ENCODE assay signal across 17 cellular contexts in the genomic region with DNA sequence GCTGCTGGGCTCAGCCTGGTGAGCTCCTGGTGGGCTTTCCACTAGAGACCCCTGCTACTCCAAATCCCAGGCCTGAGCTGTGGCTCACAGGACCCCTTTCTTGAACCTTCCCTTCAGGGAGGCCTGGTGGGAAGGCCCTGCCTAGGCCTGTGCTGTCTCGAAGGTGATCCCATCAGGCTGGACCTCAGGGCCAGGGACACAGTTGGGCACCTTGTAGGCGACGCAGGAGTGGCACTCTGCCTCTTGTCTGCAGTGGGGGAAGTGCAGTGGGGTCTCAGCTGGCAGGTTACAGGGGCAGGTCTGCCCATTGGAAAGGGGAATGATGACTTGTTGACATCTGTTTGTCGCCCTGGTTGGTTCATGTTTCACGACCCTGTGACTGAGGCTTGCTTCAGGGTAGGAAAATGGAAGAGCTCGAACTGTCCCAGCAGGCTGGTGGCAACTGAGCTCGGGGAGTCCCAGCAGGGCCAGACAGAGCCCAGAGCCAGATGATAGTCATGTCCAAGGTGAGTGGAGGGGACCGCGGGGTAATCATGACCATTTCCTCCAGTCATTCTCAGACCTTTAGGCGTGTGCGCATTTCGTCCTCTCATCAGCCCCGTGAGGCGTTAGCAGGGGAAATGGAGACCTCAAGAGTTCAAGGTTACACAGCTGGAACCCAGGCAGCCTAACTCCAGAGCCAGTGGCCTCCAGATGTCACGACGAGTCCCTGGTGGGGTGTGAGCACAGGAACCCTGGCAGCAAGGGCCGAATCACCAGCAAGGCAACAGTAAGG. TPM values are rescaled to one million over a fixed set of nuclear protein-coding genes. Genes with fewer than 3 reads are reported as not detected.
DNase-seq lines count a peak whose midpoint lies in the region; ATAC-seq, FAIRE-seq and TF ChIP-seq lines count a peak whose summit lies in the region.
"Had no signal": no experiment of that assay in that cellular context is flagged by ENCODE, and none has a peak within 500 bp of the region (broad histone marks: within the 10 kb centered on the region; RNA-seq: fewer than 3 reads in every experiment).

No MANE protein-coding gene starts in this region.

- intact Hi-C loops in activated CD4-positive, alpha-beta T cell treated with anti-CD3 and anti-CD28 coated beads for 36 hours (cut with DNase I, micrococcal nuclease): no loop called here
- intact Hi-C loops in HepG2 (cut with micrococcal nuclease; ENCODE audit: unreplicated experiment): loop anchor here (2.0 kb wide), 2 partner anchors 79 to 93 kb away; no protein-coding TSS in a partner anchor

- peaks cover 32% of the 10 kb centered on the region for H3K36me3 Mint-ChIP-seq in activated CD4-positive, alpha-beta T cell treated with anti-CD3 and anti-CD28 coated beads for 36 hours (ENCODE audit: low read depth)
- peaks cover 4% of the 10 kb centered on the region for H3K36me3 Mint-ChIP-seq in progenitor cell of endocrine pancreas (ENCODE audit: insufficient read depth)

- TF ChIP-seq CTCF in HepG2 (CRISPR knock-in tag; IDR thresholded peaks at IDR 0.05) (no peak), progenitor cell of endocrine pancreas (IDR thresholded peaks at IDR 0.05; ENCODE audit: unreplicated experiment) (no peak), smooth muscle cell (IDR thresholded peaks at IDR 0.05; ENCODE audit: borderline replicate concordance, insufficient read depth, poor library complexity, severe bottlenecking) (no peak)

- H3K9ac ChIP-seq in HepG2 (ENCODE audit: insufficient read depth, low read depth, low read length) (peak overlapping the region; percentile 54), smooth muscle cell (ENCODE audit: low read depth) (no peak overlapping the region)

- peaks cover 6% of the 10 kb centered on the region for H3K9me3 Mint-ChIP-seq in activated CD4-positive, alpha-beta T cell treated with anti-CD3 and anti-CD28 coated beads for 36 hours (ENCODE audit: low read depth)
- H3K9me3 Mint-ChIP-seq in progenitor cell of endocrine pancreas (ENCODE audit: low read depth): no peaks in the 10 kb centered on the region

- H3K79me2 ChIP-seq in HepG2 (ENCODE audit: insufficient read depth, low read length) (peaks cover 98% of the 10 kb centered on the region), smooth muscle cell (ENCODE audit: low read depth) (peaks cover 95% of the 10 kb centered on the region)

- H3K9me3 ChIP-seq in KOPT-K1 (ENCODE audit: insufficient read depth, low read length, poor library complexity, severe bottlenecking): peaks cover 1% of the 10 kb centered on the region
- H3K9me3 ChIP-seq in HepG2 (ENCODE audit: low read length): no peaks in the 10 kb centered on the region
- H3K9me3 ChIP-seq in smooth muscle cell (replicated peaks; ENCODE audit: low read depth): no peaks in the 10 kb centered on the region

- no peak for DNase-seq in activated CD4-positive, alpha-beta T cell treated with anti-CD3 and anti-CD28 coated beads for 36 hours
- no peak for DNase-seq in activated CD4-positive, alpha-beta T cell treated with anti-CD3 and anti-CD28 coated beads for 1 hour
- DNase-seq in HepG2 (ENCODE audit: low spot score): no peak
- DNase-seq in progenitor cell of endocrine pancreas (ENCODE audit: low spot score, unreplicated experiment): no peak
- no peak for DNase-seq in smooth muscle cell (lab: John Stamatoyannopoulos, UW; ENCODE audit: unreplicated experiment)
- no peak for DNase-seq in NCI-H187 treated with DMSO at 0.1 percent for 48 hours (lab: John Stamatoyannopoulos, UW)
- DNase-seq: activated CD4-positive, alpha-beta memory T cell treated with anti-CD3 and anti-CD28 coated beads for 36 hours; dermis blood vessel endothelial cell; NCI-H187; NCI-H446; posterior cingulate gyrus; stimulated activated CD4-positive, alpha-beta T cell treated with anti-CD3 and anti-CD28 coated beads, Interleukin-4, amount 100 ng/mL, for 1 hour had no signal

- H3K4me1 ChIP-seq in HepG2 (ENCODE audit: insufficient read depth, low read length): peaks cover 100% of the 10 kb centered on the region
- peaks cover 16% of the 10 kb centered on the region for H3K4me1 ChIP-seq in smooth muscle cell (ENCODE audit: low read depth)

- H3K4me3 ChIP-seq in HepG2 (replicated peaks in 1 of 3; ENCODE audit: insufficient read depth in 1 of 3, low read depth in 2 of 3, low read length in 3 of 3) (peak overlapping the region in 1 of 3 experiments; percentile 42; a peak in 1 of 6 replicates), smooth muscle cell (no peak overlapping the region)

- TF ChIP-seq RAD21 in HepG2 (CRISPR knock-in tag; IDR thresholded peaks at IDR 0.05): no peak

- H3K27me3 ChIP-seq in HepG2 (ENCODE audit: control insufficient read depth in 1 of 2, insufficient read depth in 2 of 2, low read length in 2 of 2) (no peaks in the 10 kb centered on the region), smooth muscle cell (ENCODE audit: low read depth) (no peaks in the 10 kb centered on the region)

- TF ChIP-seq POLR2A in HepG2 (IDR thresholded peaks at IDR 0.05; ENCODE audit: insufficient read depth in 1 of 2, low read depth in 2 of 2, low read length in 2 of 2): no peak

- H4K20me1 ChIP-seq in HepG2 (ENCODE audit: insufficient read depth, low read length) (peaks cover 83% of the 10 kb centered on the region), smooth muscle cell (ENCODE audit: low read depth) (peaks cover 100% of the 10 kb centered on the region)

- H3K4me1 Mint-ChIP-seq in activated CD4-positive, alpha-beta T cell treated with anti-CD3 and anti-CD28 coated beads for 36 hours: peaks cover 51% of the 10 kb centered on the region
- peaks cover 26% of the 10 kb centered on the region for H3K4me1 Mint-ChIP-seq in progenitor cell of endocrine pancreas (ENCODE audit: low read depth)

- in situ Hi-C loops in HepG2 (cut with HindIII; ENCODE audit: extremely low pct_ligation_motif_present, low pct_unique_long_range_greater_than_20kb): no loop called here

- POLR2A ChIA-PET in activated CD4-positive, alpha-beta T cell treated with anti-CD3 and anti-CD28 coated beads for 36 hours (lab: Charles Lee): no interaction called here
- POLR2A ChIA-PET in HepG2 (lab: Yijun Ruan, JAX): interaction anchor here (1.0 to 3.5 kb wide), 12 partner anchors 9 to 113 kb away, joined by 3 to 61 read pairs (median 8); no protein-coding TSS in a partner anchor

- 83% methylated on average over 15 of the region's 17 CpGs for WGBS in HepG2 (ENCODE audit: low lambda C conversion rate)
- WGBS in smooth muscle cell (ENCODE audit: low lambda C conversion rate): 91% methylated on average over 17 of the region's 17 CpGs

- H3K27ac Mint-ChIP-seq in activated CD4-positive, alpha-beta T cell treated with anti-CD3 and anti-CD28 coated beads for 36 hours: peak overlapping the region; percentile 35
- H3K27ac Mint-ChIP-seq in progenitor cell of endocrine pancreas: peak overlapping the region; percentile 68
- H3K27ac Mint-ChIP-seq: activated CD4-positive, alpha-beta memory T cell treated with anti-CD3 and anti-CD28 coated beads for 36 hours; activated T-helper 1 cell treated with anti-CD3 and anti-CD28 coated beads, Interleukin-12 subunit alpha, Interleukin-12 subunit beta, Interleukin-2, Interleukin-4 antibody, amounts not matched to agents 30 ng/mL and 10 ng/mL and 1 ng/mL, durations not matched to agents 14 hours and 24 hours and 36 hours had no signal

- no peak for ATAC-seq in activated CD4-positive, alpha-beta T cell treated with anti-CD3 and anti-CD28 coated beads for 36 hours
- ATAC-seq in HepG2 (no peak), HG02678 (IDR thresholded peaks at IDR 0.05; ENCODE audit: unreplicated experiment) (no peak)

- peak overlapping the region; percentile 18 for H3K27ac ChIP-seq in KOPT-K1 (ENCODE audit: low read depth, low read length, poor library complexity, severe bottlenecking)
- H3K27ac ChIP-seq in HepG2 (ENCODE audit: extremely low read length, insufficient read depth, low read length): peak overlapping the region; percentile 70
- no peak overlapping the region for H3K27ac ChIP-seq in smooth muscle cell (ENCODE audit: low read depth)
- H3K27ac ChIP-seq: 22Rv1 had no signal

- H3F3A ChIP-seq in smooth muscle cell (ENCODE audit: low read depth): no peaks in the 10 kb centered on the region

- H3K4me2 ChIP-seq in HepG2 (ENCODE audit: low read depth, low read length): peak overlapping the region; percentile 57
- no peak overlapping the region for H3K4me2 ChIP-seq in smooth muscle cell

- no TSS peak for BruUV-seq in HepG2 (replicated peaks; lab: Mats Ljungman, UMichigan)

- no peak for FAIRE-seq in HepG2 (lab: Jason Lieb, UNC)
- FAIRE-seq: frontal cortex had no signal

- H3K27me3 Mint-ChIP-seq in activated CD4-positive, alpha-beta T cell treated with anti-CD3 and anti-CD28 coated beads for 36 hours: no peaks in the 10 kb centered on the region
- H3K27me3 Mint-ChIP-seq in progenitor cell of endocrine pancreas: no peaks in the 10 kb centered on the region
- H3K27me3 Mint-ChIP-seq: activated CD4-positive, alpha-beta memory T cell treated with anti-CD3 and anti-CD28 coated beads for 36 hours had no signal

- CTCF ChIA-PET in activated CD4-positive, alpha-beta T cell treated with anti-CD3 and anti-CD28 coated beads for 36 hours (lab: Charles Lee): interaction anchor here (0.6 to 1.3 kb wide), 2 partner anchors 10 to 25 kb away, joined by 3 read pairs; no protein-coding TSS in a partner anchor
- CTCF ChIA-PET in HepG2 (lab: Yijun Ruan, JAX; ENCODE audit: low intra/inter-chr PET ratio, low total read pairs): no interaction called here

- no peak for TF ChIP-seq EP300 in HepG2 (IDR thresholded peaks at IDR 0.05; ENCODE audit: low read depth in 2 of 2, low read length in 2 of 2)
- TF ChIP-seq EP300 in HepG2 (CRISPR knock-in tag; IDR thresholded peaks at IDR 0.05; ENCODE audit: borderline replicate concordance): no peak

- no peak overlapping the region for H3K4me3 Mint-ChIP-seq in activated CD4-positive, alpha-beta T cell treated with anti-CD3 and anti-CD28 coated beads for 36 hours
- no peak overlapping the region for H3K4me3 Mint-ChIP-seq in progenitor cell of endocrine pancreas (ENCODE audit: low read depth)
- H3K4me3 Mint-ChIP-seq: activated CD4-positive, alpha-beta memory T cell treated with anti-CD3 and anti-CD28 coated beads for 36 hours; activated T-helper 1 cell treated with anti-CD3 and anti-CD28 coated beads, Interleukin-12 subunit alpha, Interleukin-12 subunit beta, Interleukin-2, Interleukin-4 antibody, amounts not matched to agents 30 ng/mL and 10 ng/mL and 1 ng/mL, durations not matched to agents 14 hours and 24 hours and 36 hours had no signal

- H2AFZ ChIP-seq in HepG2 (ENCODE audit: low read length) (no peak overlapping the region), smooth muscle cell (ENCODE audit: low read depth) (no peak overlapping the region)

- peaks cover 38% of the 10 kb centered on the region for H3K36me3 ChIP-seq in KOPT-K1 (ENCODE audit: insufficient read depth, low read length)
- peaks cover 12 to 37% of the 10 kb centered on the region in 2 experiments for H3K36me3 ChIP-seq in HepG2 (replicated peaks in 1 of 2; ENCODE audit: control insufficient read depth in 1 of 2, insufficient read depth in 2 of 2, low read length in 2 of 2)
- H3K36me3 ChIP-seq in smooth muscle cell (ENCODE audit: low read depth): no peaks in the 10 kb centered on the region

RNA-seq across cellular contexts. Expression of gene CMIP, which starts 11.3 kb away (rescaled TPM):
- 10 to 100 TPM; 39.1 to 40.3 TPM for total RNA-seq in activated CD4-positive, alpha-beta T cell treated with anti-CD3 and anti-CD28 coated beads for 36 hours
- total RNA-seq in HepG2 (2016; rRNA removed; fragmentation: Illumina TruSeq; extraction: Trizol) (10.9 and 21.7 TPM in 2 replicates), progenitor cell of endocrine pancreas (62.5 and 62.7 TPM in 2 replicates), smooth muscle cell (22.5 and 44.5 TPM in 2 replicates)
- total RNA-seq in HepG2 (2016; cell fraction: cytosol; rRNA removed; fragmentation: Illumina TruSeq; extraction: Trizol; ENCODE audit: low read depth): 3.5 and 4.6 TPM in 2 replicates
- total RNA-seq in HepG2 (2016; cell fraction: insoluble cytoplasmic fraction; rRNA removed; fragmentation: Illumina TruSeq; extraction: Trizol): 11.5 and 15.7 TPM in 2 replicates
- 13.0 and 15.9 TPM in 2 replicates for total RNA-seq in HepG2 (2016; cell fraction: membrane; rRNA removed; fragmentation: Illumina TruSeq; extraction: Trizol)
- 23.3 and 29.3 TPM in 2 replicates for total RNA-seq in HepG2 (2016; cell fraction: nucleus; rRNA removed; fragmentation: Illumina TruSeq; extraction: Trizol)
- polyA plus RNA-seq in HepG2 (2011; rRNA removed) (18.1 and 22.0 TPM in 2 replicates), smooth muscle cell (2.5 and 9.4 TPM in 2 replicates)
- polyA plus RNA-seq in HepG2 (2011; cell fraction: cytosol; rRNA removed): 17.3 and 20.7 TPM in 2 replicates
- 77.4 and 83.2 TPM in 2 replicates for polyA plus RNA-seq in HepG2 (2011; cell fraction: nucleus; rRNA removed)
- polyA plus RNA-seq in HepG2 (2012): 74.4 and 83.5 TPM in 2 replicates
- 3.4 and 3.8 TPM in 2 replicates for polyA plus RNA-seq in HepG2 (2016; cell fraction: cytosol; fragmentation: Illumina TruSeq; extraction: Trizol; ENCODE audit: low read depth)
- polyA plus RNA-seq in HepG2 (2016; cell fraction: insoluble cytoplasmic fraction; fragmentation: Illumina TruSeq; extraction: Trizol; ENCODE audit: low read depth): 29.7 and 48.6 TPM in 2 replicates
- 14.8 and 16.9 TPM in 2 replicates for polyA plus RNA-seq in HepG2 (2016; cell fraction: membrane; fragmentation: Illumina TruSeq; extraction: Trizol; ENCODE audit: low read depth)
- polyA plus RNA-seq in HepG2 (2016; cell fraction: nucleus; fragmentation: Illumina TruSeq; extraction: Trizol; ENCODE audit: insufficient read depth, low read depth): 51.1 and 51.2 TPM in 2 replicates
- polyA minus RNA-seq in HepG2 (2011; rRNA and poly(A)+ RNA removed; ENCODE audit: low replicate concordance): 16.6 and 71.5 TPM in 2 replicates
- polyA minus RNA-seq in HepG2 (2011; cell fraction: cytosol; rRNA and poly(A)+ RNA removed): 60.8 and 68.8 TPM in 2 replicates
- polyA minus RNA-seq in HepG2 (2011; cell fraction: nucleus; rRNA and poly(A)+ RNA removed): 61.9 and 63.1 TPM in 2 replicates
